Comparison of ENCODE assay signal across 9 cellular contexts in the genomic region with DNA sequence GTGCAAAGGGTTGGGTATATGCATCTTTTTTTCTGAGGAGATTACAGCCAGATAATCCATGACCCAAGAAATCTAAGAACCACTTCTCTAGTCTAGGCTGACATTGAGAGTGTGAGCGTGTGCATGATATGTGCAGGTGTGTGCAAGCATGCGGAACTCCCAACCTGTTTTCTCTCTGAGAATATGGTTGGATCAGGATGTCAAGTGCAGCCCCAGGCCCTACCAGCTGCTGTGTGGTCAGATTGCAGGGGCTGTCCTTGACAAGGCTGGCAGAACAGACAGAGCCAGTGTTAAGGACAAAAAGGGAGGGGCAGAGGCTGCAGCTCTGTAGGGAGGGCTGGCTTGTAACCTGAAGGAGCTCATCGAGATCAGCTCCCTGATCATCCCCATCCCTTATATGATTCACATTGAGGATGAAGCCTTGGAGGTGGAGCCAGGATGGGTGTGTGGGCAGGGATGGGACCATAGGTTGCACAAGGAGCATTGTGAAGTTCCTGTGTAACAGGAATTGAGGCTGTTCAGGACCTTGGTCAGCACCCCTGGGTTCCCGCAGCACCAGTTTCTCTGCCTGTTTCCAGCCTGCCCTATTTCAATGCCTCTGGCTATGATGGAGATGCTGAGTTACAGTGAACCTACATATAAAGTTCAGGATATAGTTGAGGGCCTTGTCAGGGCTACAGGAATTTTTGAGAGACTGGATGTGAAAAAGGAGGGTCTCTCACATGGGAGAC. TPM values are rescaled to one million over a fixed set of nuclear protein-coding genes. Genes with fewer than 3 reads are reported as not detected.
DNase-seq lines count a peak whose midpoint lies in the region; ATAC-seq, FAIRE-seq and TF ChIP-seq lines count a peak whose summit lies in the region.
"Had no signal": no experiment of that assay in that cellular context is flagged by ENCODE, and none has a peak within 500 bp of the region (broad histone marks: within the 10 kb centered on the region; RNA-seq: fewer than 3 reads in every experiment).

No MANE protein-coding gene starts in this region.

- peak; percentile 18 for DNase-seq in activated naive CD4-positive, alpha-beta T cell treated with Interleukin-2 at 50 U/mL for 16 hours
- no peak for DNase-seq in activated naive CD4-positive, alpha-beta T cell (lab: John Stamatoyannopoulos, UW)
- DNase-seq in NCI-H460 (ENCODE audit: extremely low read depth, low read depth) (peak; percentile 62), adrenal gland (peak in 6 of 7 donors; percentile 39 to 56 (median 50)), HepG2 (ENCODE audit: low spot score) (no peak), CD14-positive monocyte (ENCODE audit: low spot score) (no peak), gastrocnemius medialis (no peak)

- in situ Hi-C loops in HepG2 (cut with HindIII; ENCODE audit: extremely low pct_ligation_motif_present, low pct_unique_long_range_greater_than_20kb) (no loop called here), gastrocnemius medialis (cut with MboI; ENCODE audit: low sequenced_read_pairs in 4 of 4) (no loop called here)

- no peak for FAIRE-seq in HepG2 (lab: Jason Lieb, UNC)

- H3K4me3 ChIP-seq in adrenal gland (no peak overlapping the region), HepG2 (replicated peaks in 1 of 3; ENCODE audit: insufficient read depth in 1 of 3, low read depth in 2 of 3, low read length in 3 of 3) (no peak overlapping the region), gastrocnemius medialis (no peak overlapping the region)

- H2AFZ ChIP-seq in HepG2 (ENCODE audit: low read length) = no peak overlapping the region

- H3K4me3 Mint-ChIP-seq in CD14-positive monocyte = no peak overlapping the region

- H3K4me1 Mint-ChIP-seq in CD14-positive monocyte = no peaks in the 10 kb centered on the region

- no peak overlapping the region for H3K27ac Mint-ChIP-seq in CD14-positive monocyte

- H3K9me3 Mint-ChIP-seq in CD14-positive monocyte = no peaks in the 10 kb centered on the region

- TF ChIP-seq CTCF in adrenal gland (IDR thresholded peaks at IDR 0.05) (no peak), HepG2 (CRISPR knock-in tag; IDR thresholded peaks at IDR 0.05) (no peak), CD14-positive monocyte (IDR thresholded peaks at IDR 0.05) (no peak), gastrocnemius medialis (IDR thresholded peaks at IDR 0.05 in 4 of 5, conservative IDR thresholded peaks at IDR 0.05 in 1 of 5) (no peak)

- peaks cover 5 to 24% (median 10%) of the 10 kb centered on the region in 3 donors for H3K27me3 Mint-ChIP-seq in CD14-positive monocyte (ENCODE audit: low read depth in 3 of 3)

- H3K36me3 ChIP-seq in adrenal gland (replicated peaks in 1 of 2) (no peaks in the 10 kb centered on the region), HepG2 (replicated peaks in 1 of 2; ENCODE audit: control insufficient read depth in 1 of 2, insufficient read depth in 2 of 2, low read length in 2 of 2) (no peaks in the 10 kb centered on the region), gastrocnemius medialis (no peaks in the 10 kb centered on the region)

- TF ChIP-seq EP300 in HepG2 (IDR thresholded peaks at IDR 0.05; ENCODE audit: low read depth in 2 of 2, low read length in 2 of 2) = no peak
- TF ChIP-seq EP300 in HepG2 (CRISPR knock-in tag; IDR thresholded peaks at IDR 0.05; ENCODE audit: borderline replicate concordance) = no peak

- WGBS in adrenal gland, 4 donors = 5 to 54% (median 47%) methylated on average over 2 to 4 of the region's 4 CpGs
- WGBS in HepG2 (ENCODE audit: low lambda C conversion rate) = 18% methylated on average over 4 of the region's 4 CpGs

- BruUV-seq in HepG2 (replicated peaks; lab: Mats Ljungman, UMichigan) = no TSS peak

- no peaks in the 10 kb centered on the region for H3K9me3 ChIP-seq in adrenal gland (replicated peaks in 1 of 3)
- no peaks in the 10 kb centered on the region for H3K9me3 ChIP-seq in HepG2 (ENCODE audit: low read length)
- no peaks in the 10 kb centered on the region for H3K9me3 ChIP-seq in gastrocnemius medialis

- POLR2A ChIA-PET in HepG2 (lab: Yijun Ruan, JAX) = no interaction called here

- no peak for TF ChIP-seq RAD21 in HepG2 (CRISPR knock-in tag; IDR thresholded peaks at IDR 0.05)

- CTCF ChIA-PET in HepG2 (lab: Yijun Ruan, JAX; ENCODE audit: low intra/inter-chr PET ratio, low total read pairs) = no interaction called here

- H3K79me2 ChIP-seq in HepG2 (ENCODE audit: insufficient read depth, low read length) = no peaks in the 10 kb centered on the region

- no peaks in the 10 kb centered on the region for H3K36me3 Mint-ChIP-seq in CD14-positive monocyte

- peak; percentile 60 for ATAC-seq in HepG2
- ATAC-seq in HG03439 (IDR thresholded peaks at IDR 0.05; ENCODE audit: unreplicated experiment) = no peak
- ATAC-seq in gastrocnemius medialis = no peak

- H3K27me3 ChIP-seq in adrenal gland = no peaks in the 10 kb centered on the region
- H3K27me3 ChIP-seq in HepG2 (ENCODE audit: control insufficient read depth in 1 of 2, insufficient read depth in 2 of 2, low read length in 2 of 2) = no peaks in the 10 kb centered on the region; a peak in 1 of 5 replicates
- no peaks in the 10 kb centered on the region for H3K27me3 ChIP-seq in gastrocnemius medialis

- no peak overlapping the region for H3K27ac ChIP-seq in adrenal gland
- H3K27ac ChIP-seq in HepG2 (ENCODE audit: extremely low read length, insufficient read depth, low read length) = no peak overlapping the region
- no peak overlapping the region for H3K27ac ChIP-seq in gastrocnemius medialis
- H3K27ac ChIP-seq: VCaP had no signal

- intact Hi-C loops in adrenal gland (cut with DNase I) (no loop called here), HepG2 (cut with micrococcal nuclease; ENCODE audit: unreplicated experiment) (no loop called here), CD14-positive monocyte (cut with micrococcal nuclease) (no loop called here), gastrocnemius medialis (cut with DNase I; ENCODE audit: low total_unique reads) (no loop called here)

- H3K9ac ChIP-seq in HepG2 (ENCODE audit: insufficient read depth, low read depth, low read length) = no peak overlapping the region

- H3K4me2 ChIP-seq in HepG2 (ENCODE audit: low read depth, low read length) = no peak overlapping the region

- no peak for TF ChIP-seq POLR2A in adrenal gland (IDR thresholded peaks at IDR 0.05)
- TF ChIP-seq POLR2A in HepG2 (IDR thresholded peaks at IDR 0.05; ENCODE audit: insufficient read depth in 1 of 2, low read depth in 2 of 2, low read length in 2 of 2) = no peak
- no peak for TF ChIP-seq POLR2A in gastrocnemius medialis (IDR thresholded peaks at IDR 0.05)

- H3K4me1 ChIP-seq in adrenal gland (replicated peaks in 1 of 2) (no peaks in the 10 kb centered on the region), HepG2 (ENCODE audit: insufficient read depth, low read length) (no peaks in the 10 kb centered on the region), gastrocnemius medialis (no peaks in the 10 kb centered on the region)

- H4K20me1 ChIP-seq in HepG2 (ENCODE audit: insufficient read depth, low read length) = no peaks in the 10 kb centered on the region

TF ChIP-seq in HepG2, 621 proteins besides CTCF, POLR2A, EP300 and RAD21 (continues in another document):
- TF ChIP-seq ZNF619 (CRISPR knock-in tag; IDR thresholded peaks at IDR 0.05) = no peak
- TF ChIP-seq, protein P1, sequence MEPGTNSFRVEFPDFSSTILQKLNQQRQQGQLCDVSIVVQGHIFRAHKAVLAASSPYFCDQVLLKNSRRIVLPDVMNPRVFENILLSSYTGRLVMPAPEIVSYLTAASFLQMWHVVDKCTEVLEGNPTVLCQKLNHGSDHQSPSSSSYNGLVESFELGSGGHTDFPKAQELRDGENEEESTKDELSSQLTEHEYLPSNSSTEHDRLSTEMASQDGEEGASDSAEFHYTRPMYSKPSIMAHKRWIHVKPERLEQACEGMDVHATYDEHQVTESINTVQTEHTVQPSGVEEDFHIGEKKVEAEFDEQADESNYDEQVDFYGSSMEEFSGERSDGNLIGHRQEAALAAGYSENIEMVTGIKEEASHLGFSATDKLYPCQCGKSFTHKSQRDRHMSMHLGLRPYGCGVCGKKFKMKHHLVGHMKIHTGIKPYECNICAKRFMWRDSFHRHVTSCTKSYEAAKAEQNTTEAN (CRISPR knock-in tag; conservative IDR thresholded peaks at IDR 0.05) = 0 out of 2 replicates have a peak, but pooled peaks have one; percentile 25
- TF ChIP-seq MATR3 (CRISPR knock-in tag; IDR thresholded peaks at IDR 0.05) = no peak

RNA-seq across cellular contexts. Expression of gene ARAP3, which starts 52.6 kb away (rescaled TPM):
- 2.9 and 3.7 TPM in 2 replicates for total RNA-seq in NCI-H460 (2014; rRNA removed; shearing (Covaris generic))
- 6.8 and 7.7 TPM in 2 replicates for polyA plus RNA-seq in NCI-H460 (2014; cell fraction: nucleus; rRNA removed)
- 10 to 100 TPM in 5 of 8 donors, 1 to 10 TPM in 3; 6.5 to 16.1 (median 10.7) TPM for total RNA-seq in adrenal gland
- polyA plus RNA-seq in adrenal gland = 10 to 100 TPM in 2 of 3 donors, 1 to 10 TPM in 1; 4.4 to 38.6 (median 21.7) TPM
- total RNA-seq in HepG2 (2016; rRNA removed; fragmentation: Illumina TruSeq; extraction: Trizol) = 0.07 TPM in 1 of 2 replicates, not detected in the other
- total RNA-seq in HepG2 (2016; cell fraction: cytosol; rRNA removed; fragmentation: Illumina TruSeq; extraction: Trizol; ENCODE audit: low read depth) = not detected in 2 replicates
- 0.04 and 0.10 TPM in 2 replicates for total RNA-seq in HepG2 (2016; cell fraction: insoluble cytoplasmic fraction; rRNA removed; fragmentation: Illumina TruSeq; extraction: Trizol)
- total RNA-seq in HepG2 (2016; cell fraction: membrane; rRNA removed; fragmentation: Illumina TruSeq; extraction: Trizol) = 0.06 TPM in 1 of 2 replicates, not detected in the other
- not detected in 2 replicates for total RNA-seq in HepG2 (2016; cell fraction: nucleus; rRNA removed; fragmentation: Illumina TruSeq; extraction: Trizol)
- polyA plus RNA-seq in HepG2 (2011; rRNA removed) = 0.20 and 0.25 TPM in 2 replicates
- 0.08 and 0.15 TPM in 2 replicates for polyA plus RNA-seq in HepG2 (2011; cell fraction: cytosol; rRNA removed)
- 1.1 and 2.6 TPM in 2 replicates for polyA plus RNA-seq in HepG2 (2011; cell fraction: nucleus; rRNA removed)
- polyA plus RNA-seq in HepG2 (2012) = 0.17 TPM in 1 of 2 replicates, not detected in the other
- polyA plus RNA-seq in HepG2 (2016; cell fraction: cytosol; fragmentation: Illumina TruSeq; extraction: Trizol; ENCODE audit: low read depth) = not detected in 2 replicates
- polyA plus RNA-seq in HepG2 (2016; cell fraction: insoluble cytoplasmic fraction; fragmentation: Illumina TruSeq; extraction: Trizol; ENCODE audit: low read depth) = 0.05 TPM in 1 of 2 replicates, not detected in the other
- not detected in 2 replicates for polyA plus RNA-seq in HepG2 (2016; cell fraction: membrane; fragmentation: Illumina TruSeq; extraction: Trizol; ENCODE audit: low read depth)
- 0.12 and 0.53 TPM in 2 replicates for polyA plus RNA-seq in HepG2 (2016; cell fraction: nucleus; fragmentation: Illumina TruSeq; extraction: Trizol; ENCODE audit: insufficient read depth, low read depth)
- polyA minus RNA-seq in HepG2 (2011; rRNA and poly(A)+ RNA removed; ENCODE audit: low replicate concordance) = 0.64 and 8.2 TPM in 2 replicates
- polyA minus RNA-seq in HepG2 (2011; cell fraction: cytosol; rRNA and poly(A)+ RNA removed) = 0.20 TPM in 1 of 2 replicates, not detected in the other
- 0.12 and 0.26 TPM in 2 replicates for polyA minus RNA-seq in HepG2 (2011; cell fraction: nucleus; rRNA and poly(A)+ RNA removed)
- 1 to 10 TPM; 1.2 to 2.2 TPM for polyA plus RNA-seq in CD14-positive monocyte
- total RNA-seq in gastrocnemius medialis = 1 to 10 TPM; 1.6 to 5.5 (median 3.0) TPM

Comparison
In these comparisons a context has a peak if more than half of its experiments do, and no peak if none do; other contexts are left out.
1. DNase-seq: peak in activated naive CD4-positive, alpha-beta T cell treated with Interleukin-2 at 50 U/mL for 16 hours (single experiment), NCI-H460 (single experiment) and adrenal gland (6 of 7); none in activated naive CD4-positive, alpha-beta T cell (0 of 4), HepG2 (single experiment), CD14-positive monocyte (single experiment) and gastrocnemius medialis (0 of 2).